In genomic region chr13:49443327-49443688, GRCh38 we compare ENCODE assay signal across 8 cellular contexts. TPM values are rescaled to one million over a fixed set of nuclear protein-coding genes. Genes with fewer than 3 reads are reported as not detected.
DNase-seq lines count a peak whose midpoint lies in the region; ATAC-seq and TF ChIP-seq lines count a peak whose summit lies in the region.

No MANE protein-coding gene starts in this region.

- intact Hi-C loops in Caco-2 (cut with micrococcal nuclease; ENCODE audit: unreplicated experiment): loop anchor here (5.0 kb wide), 2 partner anchors 144 to 494 kb away; partner anchors contain the start of genes RCBTB1 and SPRYD7
- intact Hi-C loops in posterior vena cava (cut with DNase I): no loop called here

- TF ChIP-seq EP300 in gastroesophageal sphincter (IDR thresholded peaks at IDR 0.05): no peak

- no peaks in the 10 kb centered on the region for H3K36me3 ChIP-seq in Caco-2 (ENCODE audit: control insufficient read depth, insufficient read depth, low read length)
- H3K36me3 ChIP-seq in HUES6 (ENCODE audit: control insufficient read depth, insufficient read depth, low read length): no peaks in the 10 kb centered on the region
- no peaks in the 10 kb centered on the region for H3K36me3 ChIP-seq in gastroesophageal sphincter

- CTCF ChIA-PET in Caco-2 (lab: Charles Lee): interaction anchor here (1.1 to 2.9 kb wide), 7 partner anchors 10 to 493 kb away, joined by 3 to 12 read pairs (median 4); partner anchors contain the start of gene SPRYD7

- H3K27ac Mint-ChIP-seq in Caco-2 (ENCODE audit: unreplicated experiment) (peak overlapping the region; percentile 90), osteocyte (ENCODE audit: unreplicated experiment) (peak overlapping the region; percentile 99)

- H3K27ac ChIP-seq in HUES6 (ENCODE audit: low read depth, low read length) (peak overlapping the region; percentile 50), gastroesophageal sphincter (peak overlapping the region; percentile 93 to 97 (median 95))

- no peak for TF ChIP-seq POLR2A in gastroesophageal sphincter (IDR thresholded peaks at IDR 0.05)

- peak overlapping the region; percentile 87 for H3K4me3 Mint-ChIP-seq in Caco-2 (ENCODE audit: unreplicated experiment)
- peak overlapping the region; percentile 90 for H3K4me3 Mint-ChIP-seq in osteocyte (ENCODE audit: unreplicated experiment)

- DNase-seq in Caco-2 (no peak), osteocyte (ENCODE audit: extremely low spot score, unreplicated experiment) (no peak), posterior vena cava (ENCODE audit: low spot score) (no peak)

- no peak for ATAC-seq in gastroesophageal sphincter
- no peak for ATAC-seq in HG03520 (IDR thresholded peaks at IDR 0.05; ENCODE audit: unreplicated experiment)
- ATAC-seq in HG02571 (IDR thresholded peaks at IDR 0.05; ENCODE audit: unreplicated experiment): no peak

- H3K9me3 Mint-ChIP-seq in Caco-2 (ENCODE audit: unreplicated experiment): no peaks in the 10 kb centered on the region
- no peaks in the 10 kb centered on the region for H3K9me3 Mint-ChIP-seq in osteocyte (ENCODE audit: unreplicated experiment)

- TF ChIP-seq CTCF in Caco-2 (IDR thresholded peaks at IDR 0.05; ENCODE audit: insufficient read depth in 1 of 2, low read depth in 1 of 2, low read length in 1 of 2, severe bottlenecking in 1 of 2, unreplicated experiment in 1 of 2) (no peak), WI38 (IDR thresholded peaks at IDR 0.05; ENCODE audit: low read depth, low read length) (no peak), gastroesophageal sphincter (IDR thresholded peaks at IDR 0.05) (no peak), osteocyte (IDR thresholded peaks at IDR 0.05) (no peak)

- H3K27me3 ChIP-seq in Caco-2 (replicated peaks; ENCODE audit: control insufficient read depth, insufficient read depth, low read length): no peaks in the 10 kb centered on the region
- H3K27me3 ChIP-seq in HUES6 (ENCODE audit: control insufficient read depth, insufficient read depth, low read length): no peaks in the 10 kb centered on the region
- H3K27me3 ChIP-seq in gastroesophageal sphincter: no peaks in the 10 kb centered on the region

- peaks cover 7% of the 10 kb centered on the region for H3K36me3 Mint-ChIP-seq in Caco-2 (ENCODE audit: insufficient read depth, unreplicated experiment)
- H3K36me3 Mint-ChIP-seq in osteocyte (ENCODE audit: unreplicated experiment): no peaks in the 10 kb centered on the region

- WGBS in gastroesophageal sphincter (ENCODE audit: low coverage in 1 of 2), 2 donors: 1% methylated on average over 7 to 9 of the region's 9 CpGs

- H3K27me3 Mint-ChIP-seq in Caco-2 (ENCODE audit: insufficient read depth, unreplicated experiment) (no peaks in the 10 kb centered on the region), osteocyte (ENCODE audit: unreplicated experiment) (no peaks in the 10 kb centered on the region)

- H3K4me1 ChIP-seq in Caco-2 (no peaks in the 10 kb centered on the region; the same call in 1 of the 2 replicates), HUES6 (ENCODE audit: control insufficient read depth, insufficient read depth, low read length) (peaks cover 8% of the 10 kb centered on the region; the same call in 1 of the 2 replicates), gastroesophageal sphincter (peaks cover 0 to 46% (median 3%) of the 10 kb centered on the region in 3 donors)

- H3K4me3 ChIP-seq in Caco-2 (ENCODE audit: low read depth, low read length) (peak overlapping the region; percentile 53), HUES6 (ENCODE audit: low read depth, low read length) (peak overlapping the region; percentile 90), WI38 (ENCODE audit: low read depth, low read length) (peak overlapping the region; percentile 90), gastroesophageal sphincter (peak overlapping the region; percentile 73 to 83)

- peak overlapping the region; percentile 89 for H3K9ac ChIP-seq in HUES6 (ENCODE audit: low read length)

- H3K9me3 ChIP-seq in Caco-2 (no peaks in the 10 kb centered on the region), HUES6 (ENCODE audit: control insufficient read depth, insufficient read depth, low read depth, low read length) (no peaks in the 10 kb centered on the region), gastroesophageal sphincter (no peaks in the 10 kb centered on the region)

- POLR2A ChIA-PET in Caco-2 (lab: Charles Lee): interaction anchor here (0.5 to 1.7 kb wide), 12 partner anchors 16 to 1406 kb away, joined by 3 to 10 read pairs (median 4); partner anchors contain the start of genes CDADC1 and RCBTB1

- BruUV-seq in Caco-2 (replicated peaks; lab: Mats Ljungman, UMichigan): TSS peak; percentile 84

- H3K4me1 Mint-ChIP-seq in Caco-2 (ENCODE audit: low read depth, unreplicated experiment): no peaks in the 10 kb centered on the region
- peaks cover 35% of the 10 kb centered on the region for H3K4me1 Mint-ChIP-seq in osteocyte (ENCODE audit: unreplicated experiment)

RNA-seq across cellular contexts. Expression of gene CAB39L, which starts 0.6 kb away (rescaled TPM):
- total RNA-seq in Caco-2 (2022) (40.6 and 48.6 TPM in 2 replicates), gastroesophageal sphincter (100 to 1,000 TPM in 3 of 4 donors, 10 to 100 TPM in 1; 84.2 to 131 (median 114) TPM), osteocyte (7.4 and 8.3 TPM in 2 replicates), posterior vena cava (10 to 100 TPM; 24.9 to 39.3 TPM)

RNA-seq across cellular contexts. Expression of gene SETDB2, which starts 0.8 kb away (rescaled TPM):
- total RNA-seq in Caco-2 (2022) (14.7 and 15.5 TPM in 2 replicates), gastroesophageal sphincter (10 to 100 TPM in 3 of 4 donors, 1 to 10 TPM in 1; 10.0 to 13.4 (median 10.6) TPM), osteocyte (8.2 and 9.4 TPM in 2 replicates), posterior vena cava (10 to 100 TPM; 11.0 to 11.7 TPM)

RNA-seq across cellular contexts. Expression of gene PHF11, which starts 52.4 kb away (rescaled TPM):
- 1.8 and 2.3 TPM in 2 replicates for total RNA-seq in Caco-2 (2022)
- 10 to 100 TPM; 33.1 to 42.7 (median 38.7) TPM for total RNA-seq in gastroesophageal sphincter
- total RNA-seq in osteocyte: 30.6 and 32.1 TPM in 2 replicates
- 10 to 100 TPM; 49.8 to 54.1 TPM for total RNA-seq in posterior vena cava
